8 cellular contexts compared by ENCODE assay signal in genomic region chr2:25341031-25341727, GRCh38. TPM values are rescaled to one million over a fixed set of nuclear protein-coding genes. Genes with fewer than 3 reads are reported as not detected.
DNase-seq lines count a peak whose midpoint lies in the region; ATAC-seq and TF ChIP-seq lines count a peak whose summit lies in the region.

No MANE protein-coding gene starts in this region.

- H3F3A ChIP-seq in MM.1S (ENCODE audit: insufficient read depth, low read length): no peaks in the 10 kb centered on the region

- no peaks in the 10 kb centered on the region for H3K36me3 Mint-ChIP-seq in naive B cell
- peaks cover 18% of the 10 kb centered on the region in 2 donors for H3K36me3 Mint-ChIP-seq in CD14-positive monocyte

- H3K9me3 Mint-ChIP-seq in naive B cell: no peaks in the 10 kb centered on the region
- H3K9me3 Mint-ChIP-seq in CD14-positive monocyte: peaks cover 0 to 1% (median 0%) of the 10 kb centered on the region in 7 donors

- H3K4me1 Mint-ChIP-seq in naive B cell (peaks cover 20 to 32% (median 24%) of the 10 kb centered on the region in 3 donors), CD14-positive monocyte (peaks cover 30% of the 10 kb centered on the region)

- H3K27me3 Mint-ChIP-seq in naive B cell (peaks cover 0 to 9% (median 0%) of the 10 kb centered on the region in 3 donors), CD14-positive monocyte (ENCODE audit: low read depth in 3 of 3) (peaks cover 9 to 18% (median 12%) of the 10 kb centered on the region in 3 donors)

- H3K4me2 ChIP-seq in MM.1S (ENCODE audit: low read depth, low read length): no peak overlapping the region

- H3K9me3 ChIP-seq in MM.1S (replicated peaks; ENCODE audit: insufficient read depth, low read length) (no peaks in the 10 kb centered on the region), breast epithelium (no peaks in the 10 kb centered on the region)

- no peaks in the 10 kb centered on the region; the same call in 1 of the 2 replicates for H4K20me1 ChIP-seq in MM.1S (ENCODE audit: insufficient read depth, low read length)

- H3K27me3 ChIP-seq in MM.1S (replicated peaks; ENCODE audit: insufficient read depth, low read length) (no peaks in the 10 kb centered on the region), breast epithelium (no peaks in the 10 kb centered on the region)

- peak; percentile 22 for ATAC-seq in GM21526 (IDR thresholded peaks at IDR 0.05; ENCODE audit: low FRiP score, unreplicated experiment)
- peak; percentile 6 to 8 for ATAC-seq in naive B cell (ENCODE audit: low read depth in 2 of 2)
- ATAC-seq in sciatic nerve: no peak

- H3K4me1 ChIP-seq in MM.1S (ENCODE audit: low read length): peaks cover 4% of the 10 kb centered on the region; the same call in 1 of the 2 replicates
- peaks cover 0 to 5% of the 10 kb centered on the region in 2 donors for H3K4me1 ChIP-seq in breast epithelium

- H3K9ac ChIP-seq in MM.1S (ENCODE audit: low read length): no peak overlapping the region

- H3K27ac Mint-ChIP-seq in naive B cell (peak overlapping the region in 1 of 6 donors; percentile 67), CD14-positive monocyte (no peak overlapping the region)

- H3K27ac ChIP-seq in MM.1S (ENCODE audit: low read length) (no peak overlapping the region), breast epithelium (peak overlapping the region in 1 of 2 donors; percentile 91)

- intact Hi-C loops in breast epithelium (cut with DNase I; ENCODE audit: low total_unique reads): no loop called here
- intact Hi-C loops in CD14-positive monocyte (cut with micrococcal nuclease): loop anchor here (5.0 to 10.0 kb wide), 2 partner anchors 64 to 66 kb away; no protein-coding TSS in a partner anchor
- intact Hi-C loops in sciatic nerve (cut with DNase I): no loop called here

- H3K4me3 ChIP-seq in MM.1S (ENCODE audit: low read length) (no peak overlapping the region), breast epithelium (peak overlapping the region; percentile 63 to 81 (median 75))

- no peak for TF ChIP-seq CTCF in MM.1S (IDR thresholded peaks at IDR 0.05; ENCODE audit: low read length)
- TF ChIP-seq CTCF in breast epithelium (IDR thresholded peaks at IDR 0.05): no peak
- no peak for TF ChIP-seq CTCF in CD14-positive monocyte (IDR thresholded peaks at IDR 0.05)

- no peaks in the 10 kb centered on the region for H3K9me2 ChIP-seq in MM.1S (replicated peaks; ENCODE audit: insufficient read depth, low read length)

- H3K79me2 ChIP-seq in MM.1S (ENCODE audit: low read length): no peaks in the 10 kb centered on the region; the same call in 1 of the 2 replicates

- no peak for TF ChIP-seq POLR2A in breast epithelium (IDR thresholded peaks at IDR 0.05)

- no peaks in the 10 kb centered on the region for H3K36me3 ChIP-seq in MM.1S (replicated peaks; ENCODE audit: insufficient read depth, low read length)
- no peaks in the 10 kb centered on the region for H3K36me3 ChIP-seq in breast epithelium

- H3K4me3 Mint-ChIP-seq in naive B cell: peak overlapping the region in 1 of 8 donors; percentile 90
- H3K4me3 Mint-ChIP-seq in CD14-positive monocyte: no peak overlapping the region

- H2AFZ ChIP-seq in MM.1S (ENCODE audit: low read length): no peak overlapping the region

- DNase-seq in NCI-H345 (lab: John Stamatoyannopoulos, UW): peak; percentile 76
- DNase-seq in NCI-H345 treated with DMSO at 0.1 percent for 48 hours (lab: John Stamatoyannopoulos, UW; ENCODE audit: unreplicated experiment): no peak
- DNase-seq in MM.1S: peak; percentile 30
- DNase-seq in breast epithelium (ENCODE audit: low spot score in 2 of 2): no peak
- DNase-seq in naive B cell: no peak
- no peak for DNase-seq in CD14-positive monocyte (ENCODE audit: low spot score)
- DNase-seq in sciatic nerve (ENCODE audit: low spot score): no peak

RNA-seq across cellular contexts. Expression of gene DNMT3A, which starts 0.5 kb away (rescaled TPM):
- total RNA-seq in breast epithelium (10 to 100 TPM in 2 of 3 donors, 1 to 10 TPM in 1; 8.2 to 21.7 (median 20.0) TPM), sciatic nerve (35.0 TPM)
- polyA plus RNA-seq in naive B cell (ENCODE audit: low read depth in 6 of 6) (10 to 100 TPM in 2 of 6 donors, 1 to 10 TPM in 4; 7.3 to 14.0 (median 8.5) TPM), CD14-positive monocyte (1 to 10 TPM; 1.7 to 2.7 TPM)

Comparison
In these comparisons a context has a peak if more than half of its experiments do, and no peak if none do; other contexts are left out.
1. DNase-seq: peak in NCI-H345 (single experiment) and MM.1S (single experiment); none in NCI-H345 treated with DMSO at 0.1 percent for 48 hours (single experiment), breast epithelium (0 of 2), naive B cell (single experiment), CD14-positive monocyte (single experiment) and sciatic nerve (single experiment).
2. intact Hi-C loops: an anchor here in CD14-positive monocyte (5.0 to 10.0 kb wide); none called in breast epithelium and sciatic nerve.